Comparison of ENCODE assay signal across 11 cellular contexts in the genomic region with DNA sequence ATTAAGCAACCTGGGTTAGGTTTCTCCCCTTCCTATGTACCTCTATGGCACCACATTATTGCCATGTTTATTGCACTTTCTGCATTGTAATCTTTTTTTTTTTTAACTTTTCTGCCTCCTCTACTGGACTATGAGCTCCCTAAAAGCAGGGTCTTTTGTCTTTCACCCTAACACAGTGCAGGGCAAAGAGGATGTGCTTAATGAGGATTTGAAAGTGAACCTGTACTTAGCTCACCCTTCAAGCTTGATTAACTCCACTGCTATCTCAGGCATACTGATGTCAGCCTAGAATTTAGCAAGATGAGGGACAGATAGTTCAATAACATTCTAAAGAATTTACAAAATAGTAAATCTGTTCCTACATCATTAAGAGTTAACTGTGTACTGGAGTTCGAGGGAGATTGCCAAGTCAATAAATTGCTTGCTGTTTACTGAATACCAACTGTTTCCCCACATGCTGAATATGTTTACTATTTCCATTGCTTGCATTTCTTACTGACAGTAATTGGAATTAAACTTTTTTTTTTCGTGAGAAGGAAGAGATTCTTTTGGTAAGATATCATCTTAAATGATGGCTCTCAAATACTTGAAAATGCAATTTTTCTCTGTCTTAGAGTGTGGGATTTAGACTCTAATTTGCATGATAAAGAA. TPM values are rescaled to one million over a fixed set of nuclear protein-coding genes. Genes with fewer than 3 reads are reported as not detected.
DNase-seq lines count a peak whose midpoint lies in the region; ATAC-seq and TF ChIP-seq lines count a peak whose summit lies in the region.
"Had no signal": no experiment of that assay in that cellular context is flagged by ENCODE, and none has a peak within 500 bp of the region (broad histone marks: within the 10 kb centered on the region; RNA-seq: fewer than 3 reads in every experiment).

No MANE protein-coding gene starts in this region.

- 46 to 60% methylated on average over 2 of the region's 2 CpGs for WGBS in lower leg skin, 2 donors

- TF ChIP-seq CTCF in lower leg skin (IDR thresholded peaks at IDR 0.05), result no peak

- peak; percentile 94 for ATAC-seq in HG02642 (IDR thresholded peaks at IDR 0.05; ENCODE audit: poor library complexity, unreplicated experiment)
- peak; percentile 97 for ATAC-seq in HG03469 (IDR thresholded peaks at IDR 0.05; ENCODE audit: unreplicated experiment)
- ATAC-seq: left cardiac atrium had no signal

- TF ChIP-seq POLR2A in lower leg skin (IDR thresholded peaks at IDR 0.05), result no peak

- peak; percentile 25 for DNase-seq in GM03348 (ENCODE audit: low spot score)
- peak; percentile 33 for DNase-seq in GM19238 (ENCODE audit: insufficient read length, low spot score)
- DNase-seq in H4 (ENCODE audit: low spot score), result no peak
- DNase-seq in GDM1 (lab: John Stamatoyannopoulos, UW), result no peak
- no peak for DNase-seq in DMS153 (lab: John Stamatoyannopoulos, UW)
- no peak for DNase-seq in lower leg skin (ENCODE audit: low spot score in 2 of 2)
- DNase-seq: brain microvascular endothelial cell, left cardiac atrium, NCI-H526 had no signal

- H3K4me3 ChIP-seq in lower leg skin (ENCODE audit: low read depth, poor library complexity, severe bottlenecking), result no peak overlapping the region

- intact Hi-C loops in lower leg skin (cut with DNase I; ENCODE audit: low total_unique reads), result no loop called here

RNA-seq across cellular contexts. Expression of a gene that starts 15.7 kb away (rescaled TPM):
- 34.7 and 36.8 TPM in 2 replicates for total RNA-seq in H4 (2014; rRNA removed; shearing (Covaris generic))
- 10 to 100 TPM in 2 of 4 donors, 1 to 10 TPM in 2; 8.4 to 14.1 (median 9.8) TPM for total RNA-seq in lower leg skin

Comparison
In these comparisons a context has a peak if more than half of its experiments do, and no peak if none do; other contexts are left out.
1. DNase-seq: peak in GM03348 (single experiment) and GM19238 (single experiment); none in H4 (single experiment), GDM1 (single experiment), DMS153 (single experiment) and lower leg skin (0 of 2).